ENCODE assay signal across 12 cellular contexts in the genomic region with DNA sequence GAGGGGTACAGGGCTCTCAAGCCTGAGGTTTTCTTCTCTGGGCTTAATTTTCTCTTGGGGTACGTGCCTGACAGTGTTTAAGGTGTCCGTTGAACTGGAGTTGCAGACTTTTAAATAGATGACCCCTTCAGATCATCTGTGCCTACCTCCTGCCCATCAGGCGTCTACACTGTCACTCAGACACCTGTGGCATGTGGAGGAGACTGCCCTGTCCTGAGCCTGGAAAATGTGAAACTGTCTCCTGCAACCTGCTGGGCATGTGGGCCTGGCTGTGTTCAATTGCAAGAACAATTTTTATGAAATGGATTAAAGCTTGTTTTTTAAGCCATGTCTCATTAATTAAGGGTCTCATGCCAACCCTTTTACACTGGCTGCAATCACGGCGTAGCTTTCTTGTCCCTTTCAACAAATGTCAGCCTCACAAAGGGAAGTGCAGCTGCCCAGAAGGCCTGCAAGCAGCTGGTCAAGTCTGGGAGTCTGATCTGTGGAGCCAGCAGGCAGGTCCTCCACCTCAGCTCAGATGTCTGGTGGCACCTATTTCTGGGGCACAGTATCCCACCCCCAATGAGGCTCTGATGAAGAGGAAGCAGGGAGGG.
"Had no signal": no experiment of that assay in that cellular context is flagged by ENCODE, and none has a peak within 500 bp of the region (broad histone marks: within the 10 kb centered on the region; RNA-seq: fewer than 3 reads in every experiment).

No MANE protein-coding gene starts in this region.

- H3K27me3 Mint-ChIP-seq: activated B cell treated with CpG ODN at 0.5 μM for 24 hours, T-cell had no signal

- H3K9me3 ChIP-seq: gastroesophageal sphincter, neutrophil, SJCRH30, transverse colon had no signal

- H3K27ac Mint-ChIP-seq: activated B cell treated with CpG ODN at 0.5 μM for 24 hours, T-cell had no signal

- H3K27ac ChIP-seq: coronary artery, epithelial cell of prostate, gastroesophageal sphincter, neutrophil, SJCRH30, transverse colon had no signal

- DNase-seq: activated B cell treated with CpG ODN at 0.5 μM for 24 hours; central memory CD4-positive, alpha-beta T cell; effector memory CD4-positive, alpha-beta T cell; kidney glomerular epithelial cell; SJCRH30; small intestine; T-cell; transverse colon had no signal

- H3K27me3 ChIP-seq: gastroesophageal sphincter, neutrophil, SJCRH30, transverse colon had no signal

- H3K9me3 Mint-ChIP-seq: activated B cell treated with CpG ODN at 0.5 μM for 24 hours, T-cell had no signal

- H3K4me3 ChIP-seq: coronary artery, gastroesophageal sphincter, SJCRH30, transverse colon had no signal

- H3K4me3 Mint-ChIP-seq: activated B cell treated with CpG ODN at 0.5 μM for 24 hours, T-cell had no signal

- ATAC-seq: gastroesophageal sphincter, T-cell had no signal

- H3K4me1 ChIP-seq: SJCRH30, transverse colon had no signal
